In genomic region chr19:34295103-34295502, GRCh38 we compare ENCODE assay signal across 27 cellular contexts.
"Had no signal": no experiment of that assay in that cellular context is flagged by ENCODE, and none has a peak within 500 bp of the region (broad histone marks: within the 10 kb centered on the region; RNA-seq: fewer than 3 reads in every experiment).

No MANE protein-coding gene starts in this region.

- H3K4me1 ChIP-seq: esophagus squamous epithelium, left lung, lower lobe of right lung had no signal

- H3K4me3 Mint-ChIP-seq: mesothelial cell of epicardium, naive B cell had no signal

- H3K36me3 ChIP-seq: left lung had no signal

- H3K4me3 ChIP-seq: coronary artery, dorsolateral prefrontal cortex, esophagus squamous epithelium, gastrocnemius medialis, heart right ventricle, left lung, lower lobe of right lung, mucosa of descending colon had no signal

- FAIRE-seq: colon, islet of Langerhans, keratinocyte had no signal

- H3K27me3 ChIP-seq: dorsolateral prefrontal cortex, esophagus squamous epithelium, gastrocnemius medialis, heart right ventricle, left lung had no signal

- H3K27ac Mint-ChIP-seq: mesothelial cell of epicardium had no signal

- H3K27ac ChIP-seq: coronary artery, dorsolateral prefrontal cortex, epithelial cell of prostate, esophagus squamous epithelium, gastrocnemius medialis, heart right ventricle, left lung, lower lobe of right lung had no signal

- H3K27me3 Mint-ChIP-seq: naive B cell had no signal

- DNase-seq: dermis blood vessel endothelial cell; dorsolateral prefrontal cortex; effector CD4-positive, alpha-beta T cell; effector memory CD4-positive, alpha-beta T cell; erythroblast; esophagus squamous epithelium; foreskin fibroblast; foreskin melanocyte; gastrocnemius medialis; glutamatergic neuron; head of caudate nucleus; heart right ventricle; hippocampal formation; left cardiac atrium; left lung; left ventricle myocardium superior; lower lobe of right lung; mesenchymal stem cell; mucosa of descending colon; naive B cell had no signal

- H3K9me3 Mint-ChIP-seq: naive B cell had no signal

- ATAC-seq: esophagus mucosa, gastrocnemius medialis, heart right ventricle, left cardiac atrium, left lung, left ventricle myocardium superior, lower lobe of right lung, mucosa of descending colon had no signal

- H3K9me3 ChIP-seq: esophagus squamous epithelium, gastrocnemius medialis, left lung, lower lobe of right lung, mucosa of descending colon had no signal
